13 cellular contexts compared by ENCODE assay signal in the genomic region with DNA sequence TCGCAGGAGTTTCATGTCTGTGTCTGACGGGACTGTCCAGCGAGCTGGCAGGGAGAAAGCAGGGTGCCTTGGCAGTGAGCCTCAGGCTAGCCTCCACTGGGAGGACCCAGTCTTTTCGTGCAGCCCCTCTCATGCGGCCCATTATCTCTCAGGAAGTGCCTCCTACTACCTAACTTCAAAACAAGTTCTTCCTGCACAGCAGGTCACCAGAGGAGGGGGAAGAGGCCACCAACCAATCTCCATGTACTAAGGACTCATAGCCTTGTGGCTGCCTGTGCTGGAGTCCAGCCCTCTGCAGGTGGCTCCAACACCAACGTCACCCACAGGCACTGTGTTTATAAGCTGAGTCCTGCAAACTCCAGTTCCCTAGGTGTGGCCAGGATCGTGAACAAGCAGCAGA. TPM values are rescaled to one million over a fixed set of nuclear protein-coding genes. Genes with fewer than 3 reads are reported as not detected.
DNase-seq lines count a peak whose midpoint lies in the region; ATAC-seq, FAIRE-seq and TF ChIP-seq lines count a peak whose summit lies in the region.
"Had no signal": no experiment of that assay in that cellular context is flagged by ENCODE, and none has a peak within 500 bp of the region (broad histone marks: within the 10 kb centered on the region; RNA-seq: fewer than 3 reads in every experiment).

No MANE protein-coding gene starts in this region.

- no peak overlapping the region for H3K27ac ChIP-seq in HepG2 (ENCODE audit: extremely low read length, insufficient read depth, low read length)
- H3K27ac ChIP-seq: heart left ventricle, neutrophil had no signal

- in situ Hi-C loops in T47D (cut with HindIII; ENCODE audit: low pct_unique_long_range_greater_than_20kb, low sequenced_read_pairs) (no loop called here), HepG2 (cut with HindIII; ENCODE audit: extremely low pct_ligation_motif_present, low pct_unique_long_range_greater_than_20kb) (no loop called here)

- no peak for FAIRE-seq in HepG2 (lab: Jason Lieb, UNC)
- FAIRE-seq: GM12892 had no signal

- H3K4me1 ChIP-seq in HepG2 (ENCODE audit: insufficient read depth, low read length), result peaks cover 19% of the 10 kb centered on the region

- TF ChIP-seq EP300 in HepG2 (IDR thresholded peaks at IDR 0.05; ENCODE audit: low read depth in 2 of 2, low read length in 2 of 2) (no peak), HepG2 (CRISPR knock-in tag; IDR thresholded peaks at IDR 0.05; ENCODE audit: borderline replicate concordance) (no peak)

- no peak for TF ChIP-seq POLR2A in HepG2 (IDR thresholded peaks at IDR 0.05; ENCODE audit: insufficient read depth in 1 of 2, low read depth in 2 of 2, low read length in 2 of 2)

- no peak overlapping the region for H3K9ac ChIP-seq in HepG2 (ENCODE audit: insufficient read depth, low read depth, low read length)

- H3K36me3 ChIP-seq in HepG2 (replicated peaks in 1 of 2; ENCODE audit: control insufficient read depth in 1 of 2, insufficient read depth in 2 of 2, low read length in 2 of 2), result no peaks in the 10 kb centered on the region
- H3K36me3 ChIP-seq: heart left ventricle, neutrophil had no signal

- no peaks in the 10 kb centered on the region for H4K20me1 ChIP-seq in HepG2 (ENCODE audit: insufficient read depth, low read length)

- no peaks in the 10 kb centered on the region for H3K9me3 ChIP-seq in HepG2 (ENCODE audit: low read length)
- H3K9me3 ChIP-seq: heart left ventricle, neutrophil had no signal

- intact Hi-C loops in MCF 10A (cut with micrococcal nuclease), result no loop called here
- intact Hi-C loops in HepG2 (cut with micrococcal nuclease; ENCODE audit: unreplicated experiment), result no loop called here

- H3K27ac Mint-ChIP-seq in MCF 10A (ENCODE audit: low read depth, unreplicated experiment), result no peak overlapping the region
- H3K27ac Mint-ChIP-seq in activated CD8-positive, alpha-beta T cell treated with anti-CD3 and anti-CD28 coated beads, Interleukin-2, amount 10 ng/mL, durations not matched to agents 7 days and 5 days, result peak overlapping the region; percentile 65
- H3K27ac Mint-ChIP-seq: B cell had no signal

- POLR2A ChIA-PET in MCF 10A (lab: Yijun Ruan, JAX) (no interaction called here), HepG2 (lab: Yijun Ruan, JAX) (no interaction called here)
- POLR2A ChIA-PET in activated CD8-positive, alpha-beta T cell treated with anti-CD3 and anti-CD28 coated beads, Interleukin-2, amount 10 ng/mL, durations not matched to agents 7 days and 5 days (lab: Charles Lee), result no interaction called here

- no peak overlapping the region for H2AFZ ChIP-seq in HepG2 (ENCODE audit: low read length)

- H3K36me3 Mint-ChIP-seq in MCF 10A (ENCODE audit: insufficient read depth, unreplicated experiment), result no peaks in the 10 kb centered on the region
- H3K36me3 Mint-ChIP-seq in activated CD8-positive, alpha-beta T cell treated with anti-CD3 and anti-CD28 coated beads, Interleukin-2, amount 10 ng/mL, durations not matched to agents 7 days and 5 days (ENCODE audit: low read depth), result no peaks in the 10 kb centered on the region

- 30% methylated on average over 4 of the region's 7 CpGs for WGBS in HepG2 (ENCODE audit: low lambda C conversion rate)

- DNase-seq in T47D (ENCODE audit: low read depth in 1 of 2, low spot score in 1 of 2) (peak; percentile 90 to 92), MCF 10A (ENCODE audit: unreplicated experiment) (no peak), HepG2 (ENCODE audit: low spot score) (no peak), ureter (ENCODE audit: low spot score) (peak; percentile 72), NCI-H1436 (lab: John Stamatoyannopoulos, UW) (no peak), hippocampal formation (lab: John Stamatoyannopoulos, UW) (no peak)
- no peak for DNase-seq in activated CD8-positive, alpha-beta T cell treated with anti-CD3 and anti-CD28 coated beads, Interleukin-2, amount 10 ng/mL, durations not matched to agents 7 days and 5 days
- DNase-seq: NCI-H1417 treated with DMSO at 0.1 percent for 48 hours had no signal

- BruUV-seq in MCF 10A (replicated peaks; lab: Mats Ljungman, UMichigan) (no TSS peak), HepG2 (replicated peaks; lab: Mats Ljungman, UMichigan) (no TSS peak)

- peaks cover 19% of the 10 kb centered on the region for H3K27me3 Mint-ChIP-seq in MCF 10A (ENCODE audit: insufficient read depth, unreplicated experiment)
- H3K27me3 Mint-ChIP-seq in activated CD8-positive, alpha-beta T cell treated with anti-CD3 and anti-CD28 coated beads, Interleukin-2, amount 10 ng/mL, durations not matched to agents 7 days and 5 days (ENCODE audit: low read depth), result peaks cover 2% of the 10 kb centered on the region
- H3K27me3 Mint-ChIP-seq: B cell had no signal

- no peaks in the 10 kb centered on the region for H3K79me2 ChIP-seq in HepG2 (ENCODE audit: insufficient read depth, low read length)

- no peak for TF ChIP-seq CTCF in MCF 10A (IDR thresholded peaks at IDR 0.05; ENCODE audit: unreplicated experiment)
- no peak for TF ChIP-seq CTCF in HepG2 (CRISPR knock-in tag; IDR thresholded peaks at IDR 0.05)

- no peak for ATAC-seq in activated CD8-positive, alpha-beta T cell treated with anti-CD3 and anti-CD28 coated beads, Interleukin-2, amount 10 ng/mL, durations not matched to agents 7 days and 5 days
- ATAC-seq in HepG2 (peak; percentile 44), HG02763 (IDR thresholded peaks at IDR 0.05; ENCODE audit: unreplicated experiment) (no peak)
- ATAC-seq: heart left ventricle had no signal

- no peak overlapping the region for H3K4me2 ChIP-seq in HepG2 (ENCODE audit: low read depth, low read length)

- no peak overlapping the region for H3K4me3 Mint-ChIP-seq in MCF 10A (ENCODE audit: unreplicated experiment)
- H3K4me3 Mint-ChIP-seq in activated CD8-positive, alpha-beta T cell treated with anti-CD3 and anti-CD28 coated beads, Interleukin-2, amount 10 ng/mL, durations not matched to agents 7 days and 5 days, result no peak overlapping the region
- H3K4me3 Mint-ChIP-seq: B cell had no signal

- no peak for TF ChIP-seq RAD21 in HepG2 (CRISPR knock-in tag; IDR thresholded peaks at IDR 0.05)

- H3K9me3 Mint-ChIP-seq in MCF 10A (ENCODE audit: unreplicated experiment), result no peaks in the 10 kb centered on the region
- H3K9me3 Mint-ChIP-seq in activated CD8-positive, alpha-beta T cell treated with anti-CD3 and anti-CD28 coated beads, Interleukin-2, amount 10 ng/mL, durations not matched to agents 7 days and 5 days (ENCODE audit: insufficient read depth), result no peaks in the 10 kb centered on the region

- H3K27me3 ChIP-seq in HepG2 (ENCODE audit: control insufficient read depth in 1 of 2, insufficient read depth in 2 of 2, low read length in 2 of 2), result peaks cover 0 to 20% of the 10 kb centered on the region in 2 experiments; a peak in 4 of 5 replicates

- CTCF ChIA-PET in MCF 10A (lab: Yijun Ruan, JAX) (interaction anchor here (0.6 to 1.6 kb wide), 2 partner anchors 26 to 278 kb away, joined by 3 to 5 read pairs; no protein-coding TSS in a partner anchor), HepG2 (lab: Yijun Ruan, JAX; ENCODE audit: low intra/inter-chr PET ratio, low total read pairs) (no interaction called here)
- CTCF ChIA-PET in activated CD8-positive, alpha-beta T cell treated with anti-CD3 and anti-CD28 coated beads, Interleukin-2, amount 10 ng/mL, durations not matched to agents 7 days and 5 days (lab: Charles Lee), result interaction anchor here (1.3 to 6.0 kb wide), 3 partner anchors 28 to 260 kb away, joined by 5 to 44 read pairs (median 5); no protein-coding TSS in a partner anchor

- no peak overlapping the region for H3K4me3 ChIP-seq in HepG2 (replicated peaks in 1 of 3; ENCODE audit: insufficient read depth in 1 of 3, low read depth in 2 of 3, low read length in 3 of 3)
- H3K4me3 ChIP-seq: heart left ventricle had no signal

- no peaks in the 10 kb centered on the region for H3K4me1 Mint-ChIP-seq in MCF 10A (ENCODE audit: insufficient read depth, unreplicated experiment)
- H3K4me1 Mint-ChIP-seq in activated CD8-positive, alpha-beta T cell treated with anti-CD3 and anti-CD28 coated beads, Interleukin-2, amount 10 ng/mL, durations not matched to agents 7 days and 5 days (ENCODE audit: low read depth), result peaks cover 41% of the 10 kb centered on the region

TF ChIP-seq in HepG2, 621 proteins besides CTCF, POLR2A, EP300 and RAD21 (continues in another document):
- TF ChIP-seq ZNF790 (CRISPR knock-in tag; IDR thresholded peaks at IDR 0.05; ENCODE audit: borderline replicate concordance) (no peak), YY1 (IDR thresholded peaks at IDR 0.05; ENCODE audit: insufficient read depth, insufficient replicate concordance, low read depth, low read length) (no peak), ZNF775 (CRISPR knock-in tag; IDR thresholded peaks at IDR 0.05; ENCODE audit: borderline replicate concordance) (no peak), SATB2 (CRISPR knock-in tag; IDR thresholded peaks at IDR 0.05) (no peak), REXO4 (CRISPR knock-in tag; IDR thresholded peaks at IDR 0.05; ENCODE audit: borderline replicate concordance) (no peak)

RNA-seq across cellular contexts. Expression of gene VIPR1, which starts 4.8 kb away (rescaled TPM):
- total RNA-seq in MCF 10A (2022) (0.28 and 0.54 TPM in 2 replicates), HepG2 (2016; rRNA removed; fragmentation: Illumina TruSeq; extraction: Trizol) (0.04 TPM in 1 of 2 replicates, not detected in the other), ureter (72.7 TPM)
- 1 to 10 TPM; 9.1 to 9.5 TPM for total RNA-seq in activated CD8-positive, alpha-beta T cell treated with anti-CD3 and anti-CD28 coated beads, Interleukin-2, amount 10 ng/mL, durations not matched to agents 7 days and 5 days
- not detected in 2 replicates for total RNA-seq in HepG2 (2016; cell fraction: cytosol; rRNA removed; fragmentation: Illumina TruSeq; extraction: Trizol; ENCODE audit: low read depth)
- total RNA-seq in HepG2 (2016; cell fraction: insoluble cytoplasmic fraction; rRNA removed; fragmentation: Illumina TruSeq; extraction: Trizol), result 0.19 TPM in 1 of 2 replicates, not detected in the other
- 0.12 TPM in 1 of 2 replicates, not detected in the other for total RNA-seq in HepG2 (2016; cell fraction: membrane; rRNA removed; fragmentation: Illumina TruSeq; extraction: Trizol)
- not detected in 2 replicates for total RNA-seq in HepG2 (2016; cell fraction: nucleus; rRNA removed; fragmentation: Illumina TruSeq; extraction: Trizol)
- polyA plus RNA-seq in HepG2 (2011; rRNA removed), result 0.07 and 0.11 TPM in 2 replicates
- 0.04 TPM in 2 replicates for polyA plus RNA-seq in HepG2 (2011; cell fraction: cytosol; rRNA removed)
- polyA plus RNA-seq in HepG2 (2011; cell fraction: nucleus; rRNA removed), result 0.27 and 0.29 TPM in 2 replicates
- polyA plus RNA-seq in HepG2 (2012), result 0.30 TPM in 1 of 2 replicates, not detected in the other
- 0.03 TPM in 1 of 2 replicates, not detected in the other for polyA plus RNA-seq in HepG2 (2016; cell fraction: cytosol; fragmentation: Illumina TruSeq; extraction: Trizol; ENCODE audit: low read depth)
- not detected in 2 replicates for polyA plus RNA-seq in HepG2 (2016; cell fraction: insoluble cytoplasmic fraction; fragmentation: Illumina TruSeq; extraction: Trizol; ENCODE audit: low read depth)
- not detected in 2 replicates for polyA plus RNA-seq in HepG2 (2016; cell fraction: membrane; fragmentation: Illumina TruSeq; extraction: Trizol; ENCODE audit: low read depth)
- polyA plus RNA-seq in HepG2 (2016; cell fraction: nucleus; fragmentation: Illumina TruSeq; extraction: Trizol; ENCODE audit: insufficient read depth, low read depth), result not detected in 2 replicates
- 0.86 TPM in 1 of 2 replicates, not detected in the other for polyA minus RNA-seq in HepG2 (2011; rRNA and poly(A)+ RNA removed; ENCODE audit: low replicate concordance)
- not detected in 2 replicates for polyA minus RNA-seq in HepG2 (2011; cell fraction: cytosol; rRNA and poly(A)+ RNA removed)
- 0.12 TPM in 1 of 2 replicates, not detected in the other for polyA minus RNA-seq in HepG2 (2011; cell fraction: nucleus; rRNA and poly(A)+ RNA removed)

Comparison
In these comparisons a context has a peak if more than half of its experiments do, and no peak if none do; other contexts are left out.
1. DNase-seq: peak in T47D (2 of 2) and ureter (single experiment); none in MCF 10A (single experiment), activated CD8-positive, alpha-beta T cell treated with anti-CD3 and anti-CD28 coated beads, Interleukin-2, amount 10 ng/mL, durations not matched to agents 7 days and 5 days (single experiment), HepG2 (single experiment), NCI-H1436 (single experiment) and hippocampal formation (0 of 2).